8 cellular contexts compared by ENCODE assay signal in the genomic region with DNA sequence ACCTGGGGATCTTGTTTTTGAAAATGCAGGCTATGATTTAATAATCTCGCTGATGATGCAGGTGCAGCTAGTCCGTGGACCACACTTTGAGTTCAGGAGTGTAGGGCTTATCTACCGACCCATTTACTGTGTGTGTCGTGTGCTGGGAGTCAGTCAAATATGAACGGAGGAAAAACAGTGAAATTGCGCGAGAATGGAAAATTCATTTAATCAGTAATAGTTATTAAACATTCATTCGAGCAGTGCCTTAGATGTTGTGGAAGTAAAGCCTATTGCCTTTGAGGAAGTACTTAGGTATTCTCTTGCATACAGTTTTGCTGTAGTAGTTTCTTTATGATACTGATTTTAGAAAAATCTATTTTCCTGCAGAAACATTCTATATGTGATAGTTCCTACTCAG. TPM values are rescaled to one million over a fixed set of nuclear protein-coding genes. Genes with fewer than 3 reads are reported as not detected.
DNase-seq lines count a peak whose midpoint lies in the region; ATAC-seq and TF ChIP-seq lines count a peak whose summit lies in the region.

No MANE protein-coding gene starts in this region.

- H3K18ac ChIP-seq in IMR-90 (ENCODE audit: low read depth, low read length): peak overlapping the region; percentile 75; the same call in 1 of the 2 replicates

- H2BK20ac ChIP-seq in IMR-90 (ENCODE audit: low read depth, low read length): no peak overlapping the region

- H3K4me2 ChIP-seq in IMR-90 (ENCODE audit: low read depth, low read length) (peak overlapping the region; percentile 100), mammary epithelial cell (ENCODE audit: insufficient read depth, low read depth, low read length) (peak overlapping the region; percentile 84)

- DNase-seq in AG09309 (ENCODE audit: low read depth): no peak
- DNase-seq in IMR-90: no peak
- DNase-seq in mammary epithelial cell: no peak
- no peak for DNase-seq in NCI-H2227 (lab: John Stamatoyannopoulos, UW; ENCODE audit: unreplicated experiment)
- no peak for DNase-seq in NCI-H128 (lab: John Stamatoyannopoulos, UW; ENCODE audit: unreplicated experiment)
- DNase-seq in stimulated activated CD4-positive, alpha-beta T cell treated with anti-CD3 and anti-CD28 coated beads, Interleukin-4, amount 100 ng/mL, for 1 hour: no peak
- no peak for DNase-seq in ureter (ENCODE audit: low spot score)

- H2BK120ac ChIP-seq in IMR-90 (ENCODE audit: low read depth, low read length): no peak overlapping the region

- peak overlapping the region; percentile 96 for H2AK9ac ChIP-seq in IMR-90 (replicated peaks; ENCODE audit: low read depth, low read length, poor library complexity)

- H3K27me3 ChIP-seq in IMR-90 (ENCODE audit: control insufficient read depth, insufficient read depth, low read length): no peaks in the 10 kb centered on the region
- H3K27me3 ChIP-seq in mammary epithelial cell (ENCODE audit: insufficient read depth, low read length): no peaks in the 10 kb centered on the region
- no peaks in the 10 kb centered on the region for H3K27me3 ChIP-seq in muscle layer of colon (ENCODE audit: control insufficient read depth in 1 of 2, insufficient read depth in 2 of 2, low read length in 2 of 2)

- peak overlapping the region; percentile 97 for H2AFZ ChIP-seq in IMR-90 (replicated peaks; ENCODE audit: low read length, poor library complexity)
- H2AFZ ChIP-seq in mammary epithelial cell (ENCODE audit: low read depth, low read length): peak overlapping the region; percentile 93

- H3K23ac ChIP-seq in IMR-90 (ENCODE audit: low read depth, low read length): peak overlapping the region; percentile 76

- peaks cover 27 to 70% of the 10 kb centered on the region in 2 experiments for H3K79me1 ChIP-seq in IMR-90 (ENCODE audit: low read depth in 1 of 2, low read length in 2 of 2)

- peak overlapping the region; percentile 31 for H2BK5ac ChIP-seq in IMR-90 (ENCODE audit: low read depth, low read length, poor library complexity, severe bottlenecking)

- intact Hi-C loops in IMR-90 (cut with micrococcal nuclease) (loop anchor here (2.0 to 5.0 kb wide), 2 partner anchors 72 to 277 kb away; a partner anchor contains a TSS), mammary epithelial cell (cut with micrococcal nuclease) (loop anchor here (5.0 kb wide), 2 partner anchors 277 to 372 kb away; a partner anchor contains a TSS)

- H3K27ac ChIP-seq in IMR-90 (ENCODE audit: insufficient read depth, low read length) (peak overlapping the region; percentile 15; the same call in 1 of the 2 replicates), mammary epithelial cell (ENCODE audit: insufficient read depth, low read depth, low read length) (peak overlapping the region; percentile 64), muscle layer of colon (ENCODE audit: low read depth, low read length) (peak overlapping the region; percentile 35)

- H3K79me2 ChIP-seq in mammary epithelial cell (ENCODE audit: insufficient read depth, low read length): peaks cover 82% of the 10 kb centered on the region

- H3K14ac ChIP-seq in IMR-90 (replicated peaks; ENCODE audit: low read depth, low read length): peak overlapping the region; percentile 51

- POLR2A ChIA-PET in IMR-90 (lab: Charles Lee; ENCODE audit: unreplicated experiment): no interaction called here

- peaks cover 3% of the 10 kb centered on the region for H3K4me1 ChIP-seq in IMR-90 (ENCODE audit: control insufficient read depth, insufficient read depth, low read length)
- peaks cover 21% of the 10 kb centered on the region for H3K4me1 ChIP-seq in mammary epithelial cell (ENCODE audit: insufficient read depth, low read length)
- H3K4me1 ChIP-seq in muscle layer of colon (ENCODE audit: insufficient read depth, low read length): peaks cover 41% of the 10 kb centered on the region

- no peak overlapping the region for H2AK5ac ChIP-seq in IMR-90 (ENCODE audit: low read depth, low read length)

- H3K4me3 ChIP-seq in AG09309 (ENCODE audit: control insufficient read depth, low read depth, low read length) (peak overlapping the region; percentile 93), IMR-90 (ENCODE audit: insufficient read depth, low read depth, low read length) (peak overlapping the region; percentile 86), mammary epithelial cell (replicated peaks in 1 of 3; ENCODE audit: insufficient read depth in 1 of 3, low read depth in 2 of 3, low read length in 3 of 3) (peak overlapping the region; percentile 65 to 97 (median 84)), muscle layer of colon (ENCODE audit: low read depth in 1 of 2, low read length in 2 of 2) (peak overlapping the region; percentile 70 to 99)

- no peaks in the 10 kb centered on the region for H3K36me3 ChIP-seq in IMR-90 (ENCODE audit: control insufficient read depth, insufficient read depth, low read length)
- H3K36me3 ChIP-seq in mammary epithelial cell (ENCODE audit: insufficient read depth, low read length): no peaks in the 10 kb centered on the region
- no peaks in the 10 kb centered on the region for H3K36me3 ChIP-seq in muscle layer of colon (ENCODE audit: insufficient read depth, low read length)

- in situ Hi-C loops in IMR-90 (cut with MboI; ENCODE audit: low sequenced_read_pairs) (no loop called here), mammary epithelial cell (cut with MboI; ENCODE audit: low sequenced_read_pairs in 2 of 2) (no loop called here)

- peak overlapping the region; percentile 74; the same call in 1 of the 2 replicates for H3K56ac ChIP-seq in IMR-90 (ENCODE audit: extremely low read depth, insufficient read depth, low read length)

- H4K20me1 ChIP-seq in IMR-90 (ENCODE audit: insufficient read depth, low read length) (peaks cover 6% of the 10 kb centered on the region; the same call in 1 of the 2 replicates), mammary epithelial cell (ENCODE audit: insufficient read depth, low read length) (no peaks in the 10 kb centered on the region)

- no CpG with 5 or more reads among the region's 8 CpGs for WGBS in IMR-90 (ENCODE audit: extremely low coverage in 2 of 2, insufficient read length in 1 of 2), 2 experiments
- 2% methylated on average over 8 of the region's 8 CpGs for WGBS in mammary epithelial cell (ENCODE audit: low coverage, missing lambda C conversion rate)

- no peak for TF ChIP-seq CTCF in AG09309 (IDR thresholded peaks at IDR 0.05; ENCODE audit: control insufficient read depth, insufficient read depth, low read depth, low read length, missing control alignments)
- no peak for TF ChIP-seq CTCF in IMR-90 (conservative IDR thresholded peaks at IDR 0.05; ENCODE audit: low read depth, low read length)
- TF ChIP-seq CTCF in mammary epithelial cell (conservative IDR thresholded peaks at IDR 0.05 in 1 of 2, IDR thresholded peaks at IDR 0.05 in 1 of 2; ENCODE audit: extremely low read depth in 1 of 2, insufficient read depth in 1 of 2, low read depth in 1 of 2, low read length in 2 of 2): no peak

- H3K9me1 ChIP-seq in IMR-90 (ENCODE audit: insufficient read depth, low read length): peaks cover 4% of the 10 kb centered on the region; the same call in 1 of the 2 replicates

- H3K9me3 ChIP-seq in IMR-90 (ENCODE audit: control insufficient read depth, insufficient read depth, low read length) (no peaks in the 10 kb centered on the region), mammary epithelial cell (replicated peaks; ENCODE audit: insufficient read depth, low read length) (no peaks in the 10 kb centered on the region), muscle layer of colon (ENCODE audit: low read length) (no peaks in the 10 kb centered on the region)

- dilution Hi-C loops in IMR-90 (cut with HindIII; ENCODE audit: low sequenced_read_pairs, unreplicated experiment) (no loop called here), mammary epithelial cell (cut with HindIII; ENCODE audit: low sequenced_read_pairs) (no loop called here)

- H3K9ac ChIP-seq in IMR-90 (ENCODE audit: low read depth, low read length) (peak overlapping the region; percentile 96), mammary epithelial cell (ENCODE audit: insufficient read depth, low read length) (peak overlapping the region; percentile 71), muscle layer of colon (ENCODE audit: low read length) (peak overlapping the region; percentile 98)

- ATAC-seq in IMR-90 (ENCODE audit: low read depth): no peak

- TF ChIP-seq POLR2A in IMR-90 (IDR thresholded peaks at IDR 0.05; ENCODE audit: low read depth, low read length): no peak

- TF ChIP-seq RAD21 in IMR-90 (IDR thresholded peaks at IDR 0.05; ENCODE audit: low read length): no peak

- BruUV-seq in IMR-90 (replicated peaks; lab: Mats Ljungman, UMichigan) (no TSS peak), mammary epithelial cell (replicated peaks; lab: Mats Ljungman, UMichigan) (TSS peak; percentile 23)

- H2BK15ac ChIP-seq in IMR-90 (ENCODE audit: low read depth, low read length): no peak overlapping the region; the same call in 2 of the 3 replicates

- peak overlapping the region; percentile 81 for H4K91ac ChIP-seq in IMR-90 (ENCODE audit: insufficient read depth, low read depth, low read length)

- peak overlapping the region; percentile 95 for H4K5ac ChIP-seq in IMR-90 (ENCODE audit: low read depth, low read length)

- peak overlapping the region; percentile 63 to 78; a peak in 2 of 4 replicates for H4K8ac ChIP-seq in IMR-90 (ENCODE audit: low read depth in 2 of 2, low read length in 2 of 2)

- H3K4ac ChIP-seq in IMR-90 (ENCODE audit: low read depth, low read length): peak overlapping the region; percentile 80

- CTCF ChIA-PET in IMR-90 (lab: Yijun Ruan, JAX): no interaction called here
- CTCF ChIA-PET in mammary epithelial cell (lab: Charles Lee; ENCODE audit: low non-redundant PET): no interaction called here

TF ChIP-seq in IMR-90, 13 proteins besides CTCF, POLR2A, EP300 and RAD21:
- TF ChIP-seq MXI1 (IDR thresholded peaks at IDR 0.05; ENCODE audit: borderline replicate concordance, low read depth, low read length): no peak
- TF ChIP-seq MAZ (IDR thresholded peaks at IDR 0.05; ENCODE audit: borderline replicate concordance, low read depth, low read length): 0 out of 2 replicates have a peak, but pooled peaks have one; percentile 1

RNA-seq across cellular contexts. Expression of a gene that starts 0.7 kb away (rescaled TPM):
- total RNA-seq in IMR-90 (2012; rRNA removed) (7.3 and 11.4 TPM in 2 replicates), mammary epithelial cell (10 to 100 TPM in 1 of 2 donors, 1 to 10 TPM in 1; 6.1 to 14.7 TPM), ureter (9.4 TPM)
- polyA plus RNA-seq in IMR-90 (2012; rRNA removed) (3.2 and 3.7 TPM in 2 replicates), mammary epithelial cell (3.0 TPM)
- 1.4 and 1.5 TPM in 2 replicates for polyA plus RNA-seq in IMR-90 (2012; cell fraction: cytosol; rRNA removed)
- 2.0 and 3.0 TPM in 2 replicates for polyA plus RNA-seq in IMR-90 (2012; cell fraction: nucleus; rRNA removed; ENCODE audit: low replicate concordance)
- polyA minus RNA-seq in mammary epithelial cell: 3.6 TPM
